In genomic region chr9:130112244-130113151, GRCh38 we compare ENCODE assay signal across 13 cellular contexts. TPM values are rescaled to one million over a fixed set of nuclear protein-coding genes. Genes with fewer than 3 reads are reported as not detected.
DNase-seq lines count a peak whose midpoint lies in the region; ATAC-seq and TF ChIP-seq lines count a peak whose summit lies in the region.
"Had no signal": no experiment of that assay in that cellular context is flagged by ENCODE, and none has a peak within 500 bp of the region (broad histone marks: within the 10 kb centered on the region; RNA-seq: fewer than 3 reads in every experiment).

No MANE protein-coding gene starts in this region.

- H3K36me3 Mint-ChIP-seq in activated T-cell treated with anti-CD3 and anti-CD28 coated beads, Interleukin-2, amount 50 U/mL, for 24 hours (ENCODE audit: low read depth) = peaks cover 71% of the 10 kb centered on the region
- H3K36me3 Mint-ChIP-seq in activated T-cell treated with anti-CD3 and anti-CD28 coated beads, Interleukin-2, amount 50 U/mL, for 4 hours (ENCODE audit: insufficient read depth) = peaks cover 18% of the 10 kb centered on the region
- peaks cover 46% of the 10 kb centered on the region for H3K36me3 Mint-ChIP-seq in stimulated activated effector memory CD8-positive, alpha-beta T cell treated with anti-CD3 and anti-CD28 coated beads, Interleukin-12 subunit alpha, Interleukin-12 subunit beta, amount 100 ng/mL, for 72 hours

- peak overlapping the region; percentile 37 for H3K27ac Mint-ChIP-seq in activated T-cell treated with anti-CD3 and anti-CD28 coated beads, Interleukin-2, amount 50 U/mL, for 24 hours
- H3K27ac Mint-ChIP-seq in stimulated activated effector memory CD8-positive, alpha-beta T cell treated with anti-CD3 and anti-CD28 coated beads, Interleukin-12 subunit alpha, Interleukin-12 subunit beta, amount 100 ng/mL, for 72 hours = peak overlapping the region; percentile 48

- TF ChIP-seq POLR2A in erythroblast (IDR thresholded peaks at IDR 0.05; ENCODE audit: low read length) = peak; percentile 53

- ATAC-seq in activated T-cell treated with anti-CD3 and anti-CD28 coated beads, Interleukin-2, amount 50 U/mL, for 4 hours = no peak
- ATAC-seq in stimulated activated effector memory CD8-positive, alpha-beta T cell treated with anti-CD3 and anti-CD28 coated beads, Interleukin-12 subunit alpha, Interleukin-12 subunit beta, amount 100 ng/mL, for 72 hours = peak; percentile 76
- ATAC-seq in GM21717 (IDR thresholded peaks at IDR 0.05; ENCODE audit: unreplicated experiment) = no peak
- ATAC-seq: Panc1 had no signal

- H3K4me3 Mint-ChIP-seq in activated T-cell treated with anti-CD3 and anti-CD28 coated beads, Interleukin-2, amount 50 U/mL, for 24 hours = no peak overlapping the region
- H3K4me3 Mint-ChIP-seq in activated T-cell treated with anti-CD3 and anti-CD28 coated beads, Interleukin-2, amount 50 U/mL, for 4 hours = no peak overlapping the region
- no peak overlapping the region for H3K4me3 Mint-ChIP-seq in stimulated activated effector memory CD8-positive, alpha-beta T cell treated with anti-CD3 and anti-CD28 coated beads, Interleukin-12 subunit alpha, Interleukin-12 subunit beta, amount 100 ng/mL, for 72 hours
- H3K4me3 Mint-ChIP-seq: endodermal cell had no signal

- no peaks in the 10 kb centered on the region for H3K27me3 Mint-ChIP-seq in activated T-cell treated with anti-CD3 and anti-CD28 coated beads, Interleukin-2, amount 50 U/mL, for 24 hours
- no peaks in the 10 kb centered on the region for H3K27me3 Mint-ChIP-seq in activated T-cell treated with anti-CD3 and anti-CD28 coated beads, Interleukin-2, amount 50 U/mL, for 4 hours (ENCODE audit: low read depth)

- no peak for DNase-seq in activated T-cell treated with anti-CD3 and anti-CD28 coated beads, Interleukin-2, amount 50 U/mL, for 24 hours
- no peak for DNase-seq in activated T-cell treated with anti-CD3 and anti-CD28 coated beads, Interleukin-2, amount 50 U/mL, for 4 hours
- DNase-seq in NCI-H2227 (lab: John Stamatoyannopoulos, UW; ENCODE audit: unreplicated experiment) = peak; percentile 58
- peak; percentile 93 to 98 for DNase-seq in erythroblast (lab: John Stamatoyannopoulos, UW)
- no peak for DNase-seq in stimulated activated effector memory CD8-positive, alpha-beta T cell treated with anti-CD3 and anti-CD28 coated beads, Interleukin-12 subunit alpha, Interleukin-12 subunit beta, amount 100 ng/mL, for 72 hours (ENCODE audit: low spot score in 2 of 2)
- DNase-seq in dedifferentiated amniotic fluid mesenchymal stem cell (ENCODE audit: extremely low spot score) = no peak
- DNase-seq in activated gamma-delta T cell (lab: John Stamatoyannopoulos, UW) = no peak
- DNase-seq: endodermal cell, H7, MG63, NCI-H524 had no signal

- peaks cover 41% of the 10 kb centered on the region for H3K4me1 Mint-ChIP-seq in activated T-cell treated with anti-CD3 and anti-CD28 coated beads, Interleukin-2, amount 50 U/mL, for 24 hours (ENCODE audit: low read depth)
- H3K4me1 Mint-ChIP-seq in activated T-cell treated with anti-CD3 and anti-CD28 coated beads, Interleukin-2, amount 50 U/mL, for 4 hours (ENCODE audit: low read depth) = peaks cover 22% of the 10 kb centered on the region
- H3K4me1 Mint-ChIP-seq in stimulated activated effector memory CD8-positive, alpha-beta T cell treated with anti-CD3 and anti-CD28 coated beads, Interleukin-12 subunit alpha, Interleukin-12 subunit beta, amount 100 ng/mL, for 72 hours = peaks cover 41% of the 10 kb centered on the region

- H3K9me3 Mint-ChIP-seq in activated T-cell treated with anti-CD3 and anti-CD28 coated beads, Interleukin-2, amount 50 U/mL, for 24 hours = no peaks in the 10 kb centered on the region
- no peaks in the 10 kb centered on the region for H3K9me3 Mint-ChIP-seq in activated T-cell treated with anti-CD3 and anti-CD28 coated beads, Interleukin-2, amount 50 U/mL, for 4 hours
- H3K9me3 Mint-ChIP-seq in stimulated activated effector memory CD8-positive, alpha-beta T cell treated with anti-CD3 and anti-CD28 coated beads, Interleukin-12 subunit alpha, Interleukin-12 subunit beta, amount 100 ng/mL, for 72 hours = no peaks in the 10 kb centered on the region
- H3K9me3 Mint-ChIP-seq: endodermal cell had no signal

RNA-seq across cellular contexts. Expression of gene GPR107, which starts 58.8 kb away (rescaled TPM):
- total RNA-seq in activated T-cell treated with anti-CD3 and anti-CD28 coated beads, Interleukin-2, amount 50 U/mL, for 4 hours = 10 to 100 TPM; 15.9 to 21.7 (median 17.9) TPM

RNA-seq across cellular contexts. Expression of gene NCS1, which starts 59.7 kb away (rescaled TPM):
- 10 to 100 TPM; 23.8 to 27.5 (median 24.1) TPM for total RNA-seq in activated T-cell treated with anti-CD3 and anti-CD28 coated beads, Interleukin-2, amount 50 U/mL, for 4 hours

Comparison
In these comparisons a context has a peak if more than half of its experiments do, and no peak if none do; other contexts are left out.
1. DNase-seq: peak in NCI-H2227 (single experiment) and erythroblast (2 of 2); none in activated T-cell treated with anti-CD3 and anti-CD28 coated beads, Interleukin-2, amount 50 U/mL, for 24 hours (single experiment), activated T-cell treated with anti-CD3 and anti-CD28 coated beads, Interleukin-2, amount 50 U/mL, for 4 hours (single experiment), stimulated activated effector memory CD8-positive, alpha-beta T cell treated with anti-CD3 and anti-CD28 coated beads, Interleukin-12 subunit alpha, Interleukin-12 subunit beta, amount 100 ng/mL, for 72 hours (0 of 2), dedifferentiated amniotic fluid mesenchymal stem cell (single experiment) and activated gamma-delta T cell (single experiment).